ENCODE assay signal across 1 cellular context in genomic region chr15:63474810-63475316, GRCh38.
TF ChIP-seq lines count a peak whose summit lies in the region.

No MANE protein-coding gene starts in this region.

TF ChIP-seq in GM12878, 131 proteins besides CTCF, POLR2A, EP300 and RAD21 (continued from another document and continues in another):
- TF ChIP-seq NKRF (conservative IDR thresholded peaks at IDR 0.05) (no peak), LARP7 (IDR thresholded peaks at IDR 0.05) (no peak), CHD1 (IDR thresholded peaks at IDR 0.05; ENCODE audit: low read depth, low read length) (no peak), RBBP5 (conservative IDR thresholded peaks at IDR 0.05) (no peak), ZNF217 (IDR thresholded peaks at IDR 0.05) (no peak), CBX5 (IDR thresholded peaks at IDR 0.05; ENCODE audit: low read depth) (no peak), NBN (IDR thresholded peaks at IDR 0.05) (peak; percentile 83), MAX (IDR thresholded peaks at IDR 0.05; ENCODE audit: low read depth, low read length) (no peak), EED (IDR thresholded peaks at IDR 0.05; ENCODE audit: low read depth) (peak; percentile 90), BMI1 (IDR thresholded peaks at IDR 0.05; ENCODE audit: borderline replicate concordance) (peak; percentile 31; the same call in 1 of the 2 replicates), SIX5 (IDR thresholded peaks at IDR 0.05; ENCODE audit: low read depth, low read length, severe bottlenecking) (no peak), SKIL (IDR thresholded peaks at IDR 0.05; ENCODE audit: low read depth, poor library complexity, severe bottlenecking) (peak; percentile 45), MYC (IDR thresholded peaks at IDR 0.05; ENCODE audit: insufficient read depth, insufficient read length, insufficient replicate concordance, low read length, severe bottlenecking) (no peak), TCF3 (IDR thresholded peaks at IDR 0.05; ENCODE audit: borderline replicate concordance, insufficient read depth, low read depth, low read length) (peak; percentile 84; the same call in 1 of the 2 replicates), ZNF207 (IDR thresholded peaks at IDR 0.05; ENCODE audit: borderline replicate concordance) (no peak), TARDBP (IDR thresholded peaks at IDR 0.05; ENCODE audit: borderline replicate concordance) (no peak), NR2F1 (conservative IDR thresholded peaks at IDR 0.05) (peak; percentile 64; the same call in 1 of the 2 replicates), NRF1 (conservative IDR thresholded peaks at IDR 0.05; ENCODE audit: low read depth, low read length) (no peak), TAF1 (IDR thresholded peaks at IDR 0.05; ENCODE audit: borderline replicate concordance, low read depth, low read length) (no peak; the same call in 1 of the 2 replicates), TCF12 (IDR thresholded peaks at IDR 0.05; ENCODE audit: low read depth, low read length) (peak; percentile 93), SPI1 (IDR thresholded peaks at IDR 0.05; ENCODE audit: borderline replicate concordance, insufficient read depth, low read depth, low read length) (peak; percentile 99), NFYA (IDR thresholded peaks at IDR 0.05; ENCODE audit: borderline replicate concordance, low read depth, low read length) (no peak), HDAC2 (IDR thresholded peaks at IDR 0.05) (no peak), CBX3 (IDR thresholded peaks at IDR 0.05; ENCODE audit: borderline replicate concordance, low read depth) (no peak), WRNIP1 (IDR thresholded peaks at IDR 0.05; ENCODE audit: borderline replicate concordance, low read depth, low read length) (0 out of 2 replicates have a peak, but pooled peaks have one; percentile 91), CEBPZ (IDR thresholded peaks at IDR 0.05; ENCODE audit: low read depth, low read length) (no peak), ZNF687 (IDR thresholded peaks at IDR 0.05) (peak; percentile 95), EZH2 (IDR thresholded peaks at IDR 0.05; ENCODE audit: borderline replicate concordance, control insufficient read depth, low read depth, low read length) (no peak), FOS (IDR thresholded peaks at IDR 0.05; ENCODE audit: borderline replicate concordance, extremely low read depth, insufficient read length) (no peak), ATF2 (IDR thresholded peaks at IDR 0.05; ENCODE audit: low read length) (no peak; the same call in 1 of the 2 replicates), USF2 (IDR thresholded peaks at IDR 0.05; ENCODE audit: borderline replicate concordance, low read depth, low read length) (no peak), KLF5 (IDR thresholded peaks at IDR 0.05; ENCODE audit: partially characterized antibody) (no peak), GATAD2B (conservative IDR thresholded peaks at IDR 0.05; ENCODE audit: low read depth) (no peak; the same call in 1 of the 2 replicates), ZNF274 (IDR thresholded peaks at IDR 0.05; ENCODE audit: insufficient read depth, insufficient read length) (no peak), JUND (IDR thresholded peaks at IDR 0.05; ENCODE audit: low read depth, low read length) (no peak), CREB1 (IDR thresholded peaks at IDR 0.05; ENCODE audit: low read depth) (peak; percentile 42), CHD2 (IDR thresholded peaks at IDR 0.05; ENCODE audit: borderline replicate concordance, low read depth, low read length) (peak; percentile 74; the same call in 1 of the 2 replicates), IRF4 (IDR thresholded peaks at IDR 0.05; ENCODE audit: low read depth, low read length) (peak; percentile 97), NFIC (IDR thresholded peaks at IDR 0.05; ENCODE audit: low read depth, low read length) (no peak; the same call in 1 of the 2 replicates), MXI1 (IDR thresholded peaks at IDR 0.05; ENCODE audit: low read depth, low read length) (no peak), PAX5 (IDR thresholded peaks at IDR 0.05; ENCODE audit: borderline replicate concordance, low read depth, low read length) (peak; percentile 99), MEF2A (IDR thresholded peaks at IDR 0.05; ENCODE audit: insufficient read depth, low read depth, low read length) (0 out of 2 replicates have a peak, but pooled peaks have one; percentile 25), KDM1A (IDR thresholded peaks at IDR 0.05; ENCODE audit: borderline replicate concordance) (no peak)
- TF ChIP-seq, protein P1, sequence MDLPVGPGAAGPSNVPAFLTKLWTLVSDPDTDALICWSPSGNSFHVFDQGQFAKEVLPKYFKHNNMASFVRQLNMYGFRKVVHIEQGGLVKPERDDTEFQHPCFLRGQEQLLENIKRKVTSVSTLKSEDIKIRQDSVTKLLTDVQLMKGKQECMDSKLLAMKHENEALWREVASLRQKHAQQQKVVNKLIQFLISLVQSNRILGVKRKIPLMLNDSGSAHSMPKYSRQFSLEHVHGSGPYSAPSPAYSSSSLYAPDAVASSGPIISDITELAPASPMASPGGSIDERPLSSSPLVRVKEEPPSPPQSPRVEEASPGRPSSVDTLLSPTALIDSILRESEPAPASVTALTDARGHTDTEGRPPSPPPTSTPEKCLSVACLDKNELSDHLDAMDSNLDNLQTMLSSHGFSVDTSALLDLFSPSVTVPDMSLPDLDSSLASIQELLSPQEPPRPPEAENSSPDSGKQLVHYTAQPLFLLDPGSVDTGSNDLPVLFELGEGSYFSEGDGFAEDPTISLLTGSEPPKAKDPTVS (IDR thresholded peaks at IDR 0.05; ENCODE audit: low read depth, low read length) = no peak
- TF ChIP-seq, protein P2, sequence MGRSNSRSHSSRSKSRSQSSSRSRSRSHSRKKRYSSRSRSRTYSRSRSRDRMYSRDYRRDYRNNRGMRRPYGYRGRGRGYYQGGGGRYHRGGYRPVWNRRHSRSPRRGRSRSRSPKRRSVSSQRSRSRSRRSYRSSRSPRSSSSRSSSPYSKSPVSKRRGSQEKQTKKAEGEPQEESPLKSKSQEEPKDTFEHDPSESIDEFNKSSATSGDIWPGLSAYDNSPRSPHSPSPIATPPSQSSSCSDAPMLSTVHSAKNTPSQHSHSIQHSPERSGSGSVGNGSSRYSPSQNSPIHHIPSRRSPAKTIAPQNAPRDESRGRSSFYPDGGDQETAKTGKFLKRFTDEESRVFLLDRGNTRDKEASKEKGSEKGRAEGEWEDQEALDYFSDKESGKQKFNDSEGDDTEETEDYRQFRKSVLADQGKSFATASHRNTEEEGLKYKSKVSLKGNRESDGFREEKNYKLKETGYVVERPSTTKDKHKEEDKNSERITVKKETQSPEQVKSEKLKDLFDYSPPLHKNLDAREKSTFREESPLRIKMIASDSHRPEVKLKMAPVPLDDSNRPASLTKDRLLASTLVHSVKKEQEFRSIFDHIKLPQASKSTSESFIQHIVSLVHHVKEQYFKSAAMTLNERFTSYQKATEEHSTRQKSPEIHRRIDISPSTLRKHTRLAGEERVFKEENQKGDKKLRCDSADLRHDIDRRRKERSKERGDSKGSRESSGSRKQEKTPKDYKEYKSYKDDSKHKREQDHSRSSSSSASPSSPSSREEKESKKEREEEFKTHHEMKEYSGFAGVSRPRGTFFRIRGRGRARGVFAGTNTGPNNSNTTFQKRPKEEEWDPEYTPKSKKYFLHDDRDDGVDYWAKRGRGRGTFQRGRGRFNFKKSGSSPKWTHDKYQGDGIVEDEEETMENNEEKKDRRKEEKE (IDR thresholded peaks at IDR 0.05) = no peak
